ENCODE assay signal across 9 cellular contexts in the genomic region with DNA sequence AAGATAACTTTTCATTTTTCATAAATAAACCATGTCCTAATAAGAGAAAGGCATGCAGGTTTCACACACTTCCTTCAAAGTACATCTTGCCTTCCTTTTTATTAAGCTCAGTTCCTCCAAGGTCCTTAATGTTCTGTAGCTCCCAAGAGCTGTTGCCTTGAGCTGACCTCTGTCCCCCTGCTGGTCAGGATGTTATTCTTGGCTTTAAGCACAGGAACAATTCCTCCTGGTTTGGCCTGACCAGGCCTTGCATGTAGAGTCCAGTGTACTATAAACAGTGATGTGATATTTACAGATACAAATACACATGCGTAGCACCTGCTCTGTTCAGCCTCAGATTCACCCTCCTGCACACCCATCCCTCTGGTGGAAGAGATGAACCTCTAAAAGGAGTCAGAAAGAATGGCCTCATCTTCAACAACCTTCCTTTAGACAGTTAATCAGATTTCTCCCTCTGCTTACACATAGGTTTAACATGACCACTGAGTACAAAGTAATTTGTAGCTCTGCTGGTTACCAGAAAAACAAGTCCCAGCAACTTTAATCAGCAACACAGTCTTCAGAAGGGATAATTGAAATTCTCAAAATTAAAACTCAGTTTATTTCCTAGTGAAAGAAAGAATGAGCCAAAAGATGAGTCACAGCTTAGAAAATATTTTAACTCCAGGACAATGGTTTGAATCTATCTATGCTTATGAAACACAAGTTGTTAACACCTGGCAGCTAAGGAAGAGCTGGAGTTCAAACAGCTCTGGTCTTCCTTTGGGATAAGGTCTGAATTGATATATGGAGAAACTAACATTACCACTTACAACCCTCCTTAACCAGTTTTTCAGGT. TPM values are rescaled to one million over a fixed set of nuclear protein-coding genes. Genes with fewer than 3 reads are reported as not detected.
DNase-seq lines count a peak whose midpoint lies in the region; ATAC-seq, FAIRE-seq and TF ChIP-seq lines count a peak whose summit lies in the region.
"Had no signal": no experiment of that assay in that cellular context is flagged by ENCODE, and none has a peak within 500 bp of the region (broad histone marks: within the 10 kb centered on the region; RNA-seq: fewer than 3 reads in every experiment).

No MANE protein-coding gene starts in this region.

- H3K36me3 ChIP-seq in lower lobe of right lung (no peaks in the 10 kb centered on the region), vagina (no peaks in the 10 kb centered on the region)

- H3K27me3 ChIP-seq in lower lobe of right lung (ENCODE audit: low read depth): no peaks in the 10 kb centered on the region
- H3K27me3 ChIP-seq in vagina: no peaks in the 10 kb centered on the region

- H3K27ac ChIP-seq in lower lobe of right lung: peak overlapping the region; percentile 52
- peak overlapping the region; percentile 17 for H3K27ac ChIP-seq in vagina

- H3K4me3 ChIP-seq in lower lobe of right lung (no peak overlapping the region), vagina (no peak overlapping the region)

- no peak overlapping the region for H3K4me3 Mint-ChIP-seq in T-helper 2 cell treated with Interferon-gamma antibody and Interleukin-4, amounts not matched to agents 5 μg/mL and 100 μg/mL, for 36 hours
- H3K4me3 Mint-ChIP-seq: T-helper 1 cell treated with Interleukin-12 subunit alpha and Interleukin-12 subunit beta and Interleukin-4 antibody, amounts not matched to agents 30 μg/mL and 1 μg/mL, for 36 hours had no signal

- ATAC-seq in lower lobe of right lung: peak; percentile 80 to 83

- TF ChIP-seq POLR2A in vagina (IDR thresholded peaks at IDR 0.05): no peak

- H3K4me1 ChIP-seq in lower lobe of right lung: peaks cover 26% of the 10 kb centered on the region
- peaks cover 34% of the 10 kb centered on the region for H3K4me1 ChIP-seq in vagina

- no peaks in the 10 kb centered on the region for H3K27me3 Mint-ChIP-seq in T-helper 2 cell treated with Interferon-gamma antibody and Interleukin-4, amounts not matched to agents 5 μg/mL and 100 μg/mL, for 36 hours (ENCODE audit: low read depth)

- H3K9me3 Mint-ChIP-seq in T-helper 2 cell treated with Interferon-gamma antibody and Interleukin-4, amounts not matched to agents 5 μg/mL and 100 μg/mL, for 36 hours: no peaks in the 10 kb centered on the region
- H3K9me3 Mint-ChIP-seq: T-helper 1 cell treated with Interleukin-12 subunit alpha and Interleukin-12 subunit beta and Interleukin-4 antibody, amounts not matched to agents 30 μg/mL and 1 μg/mL, for 36 hours had no signal

- H3K36me3 Mint-ChIP-seq in T-helper 2 cell treated with Interferon-gamma antibody and Interleukin-4, amounts not matched to agents 5 μg/mL and 100 μg/mL, for 36 hours (ENCODE audit: low read depth): peaks cover 2% of the 10 kb centered on the region

- DNase-seq in NCI-H69 (lab: John Stamatoyannopoulos, UW): peak; percentile 8
- DNase-seq in dermis blood vessel endothelial cell: peak; percentile 92
- DNase-seq in lower lobe of right lung: no peak
- no peak for DNase-seq in vagina (ENCODE audit: extremely low spot score in 2 of 2)
- no peak for DNase-seq in DMS153 (lab: John Stamatoyannopoulos, UW)
- DNase-seq in NCI-H1105 treated with DMSO at 0.1 percent for 48 hours (lab: John Stamatoyannopoulos, UW): no peak
- DNase-seq in T-helper 2 cell treated with Interferon-gamma antibody and Interleukin-4, amounts not matched to agents 5 μg/mL and 100 μg/mL, for 36 hours (ENCODE audit: low spot score): no peak

- peaks cover 12% of the 10 kb centered on the region for H3K4me1 Mint-ChIP-seq in T-helper 2 cell treated with Interferon-gamma antibody and Interleukin-4, amounts not matched to agents 5 μg/mL and 100 μg/mL, for 36 hours (ENCODE audit: low read depth)

- TF ChIP-seq CTCF in lower lobe of right lung (IDR thresholded peaks at IDR 0.05) (peak; percentile 52), vagina (IDR thresholded peaks at IDR 0.05) (peak in 1 of 3 experiments; percentile 27)

- H3K27ac Mint-ChIP-seq in T-helper 2 cell treated with Interferon-gamma antibody and Interleukin-4, amounts not matched to agents 5 μg/mL and 100 μg/mL, for 36 hours: no peak overlapping the region
- H3K27ac Mint-ChIP-seq: T-helper 1 cell treated with Interleukin-12 subunit alpha and Interleukin-12 subunit beta and Interleukin-4 antibody, amounts not matched to agents 30 μg/mL and 1 μg/mL, for 36 hours had no signal

- H3K9me3 ChIP-seq in lower lobe of right lung (no peaks in the 10 kb centered on the region), vagina (no peaks in the 10 kb centered on the region)

- intact Hi-C loops in lower lobe of right lung (cut with DNase I) (no loop called here), vagina (cut with DNase I) (loop anchor here (5.0 kb wide), 1 partner anchor 45 kb away; a partner anchor contains a TSS)

- peak; percentile 17 for FAIRE-seq in G401.6 (lab: Jason Lieb, UNC)

RNA-seq across cellular contexts. Expression of a gene that starts 46.5 kb away (rescaled TPM):
- total RNA-seq in dermis blood vessel endothelial cell (17.7 and 25.5 TPM in 2 replicates), lower lobe of right lung (31.4 TPM), vagina (18.2 TPM)

Comparison
In these comparisons a context has a peak if more than half of its experiments do, and no peak if none do; other contexts are left out.
1. DNase-seq: peak in NCI-H69 (single experiment) and dermis blood vessel endothelial cell (single experiment); none in lower lobe of right lung (single experiment), vagina (0 of 2), DMS153 (single experiment), NCI-H1105 treated with DMSO at 0.1 percent for 48 hours (single experiment) and T-helper 2 cell treated with Interferon-gamma antibody and Interleukin-4, amounts not matched to agents 5 μg/mL and 100 μg/mL, for 36 hours (single experiment).